Comparison of ENCODE assay signal across 10 cellular contexts in the genomic region with DNA sequence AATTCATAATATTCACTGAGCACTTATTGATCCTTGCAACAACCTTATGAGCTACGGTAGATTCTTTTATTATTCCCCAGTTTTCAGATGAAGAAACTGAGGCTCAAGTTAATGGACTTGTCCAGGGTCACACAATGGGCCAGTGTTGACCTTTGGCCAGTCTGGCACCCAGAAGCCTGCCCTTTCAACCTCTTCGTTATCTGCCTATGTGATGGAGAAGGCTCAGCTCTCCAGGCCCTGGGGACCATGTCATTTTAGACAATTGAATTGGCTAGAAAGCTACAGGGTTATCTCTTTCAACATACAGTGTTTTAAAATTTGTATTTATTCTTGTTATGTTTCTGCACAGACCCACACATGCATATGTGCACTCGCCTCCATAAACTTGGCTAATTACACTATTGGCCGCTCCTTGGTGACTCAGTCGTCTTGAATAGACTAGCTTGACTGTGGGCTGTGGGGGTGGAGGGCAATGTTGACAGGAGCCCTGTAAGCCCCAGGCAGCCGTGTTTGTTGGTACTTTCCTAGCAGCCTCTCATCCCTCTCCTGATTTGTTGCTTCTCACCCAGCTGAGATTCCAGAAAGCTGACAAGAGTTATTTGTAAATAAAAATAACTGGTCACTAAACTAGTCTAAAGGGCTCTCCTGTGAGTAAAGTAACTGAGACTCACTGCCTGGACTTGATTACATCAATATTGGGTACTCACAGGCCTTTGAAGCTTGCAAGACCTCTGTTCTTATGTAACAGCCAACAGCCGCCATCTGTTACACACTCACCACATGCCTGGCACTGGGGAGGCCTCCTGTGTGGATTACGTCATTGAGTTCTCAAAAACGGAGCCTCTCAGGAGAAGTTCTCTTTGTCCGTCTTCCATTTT. TPM values are rescaled to one million over a fixed set of nuclear protein-coding genes. Genes with fewer than 3 reads are reported as not detected.
DNase-seq lines count a peak whose midpoint lies in the region; ATAC-seq, FAIRE-seq and TF ChIP-seq lines count a peak whose summit lies in the region.
"Had no signal": no experiment of that assay in that cellular context is flagged by ENCODE, and none has a peak within 500 bp of the region (broad histone marks: within the 10 kb centered on the region; RNA-seq: fewer than 3 reads in every experiment).

No MANE protein-coding gene starts in this region.

- H3K27me3 ChIP-seq in ectodermal cell (ENCODE audit: control insufficient read depth, insufficient read depth, low read length, poor library complexity, severe bottlenecking) = no peaks in the 10 kb centered on the region
- H3K27me3 ChIP-seq in muscle layer of duodenum (ENCODE audit: low read depth, low read length) = no peaks in the 10 kb centered on the region

- H3K9me3 ChIP-seq in ectodermal cell (ENCODE audit: control insufficient read depth, low read length) (no peaks in the 10 kb centered on the region), muscle layer of duodenum (ENCODE audit: control insufficient read depth in 1 of 2, low read length in 2 of 2) (no peaks in the 10 kb centered on the region)

- no peaks in the 10 kb centered on the region for H3K36me3 ChIP-seq in ectodermal cell (ENCODE audit: control insufficient read depth, insufficient read depth, low read length)
- H3K36me3 ChIP-seq in muscle layer of duodenum (ENCODE audit: control insufficient read depth in 1 of 2, insufficient read depth in 2 of 2, low read length in 2 of 2) = no peaks in the 10 kb centered on the region

- DNase-seq in Ammon's horn (ENCODE audit: low spot score) (peak; percentile 72), NCI-H69 (lab: John Stamatoyannopoulos, UW) (peak; percentile 98), GM12891 (ENCODE audit: insufficient read length, low spot score) (no peak), NAMALWA (ENCODE audit: low spot score) (no peak)
- no peak for DNase-seq in activated CD4-positive, alpha-beta T cell treated with anti-CD3 and anti-CD28 coated beads for 48 hours

- H3K4me3 ChIP-seq in ectodermal cell (ENCODE audit: insufficient read depth, low read depth, low read length) (no peak overlapping the region), muscle layer of duodenum (ENCODE audit: low read depth in 1 of 2, low read length in 2 of 2) (no peak overlapping the region)
- H3K4me3 ChIP-seq: SK-N-MC had no signal

- H3K27ac ChIP-seq in ectodermal cell (ENCODE audit: insufficient read depth, low read depth, low read length, poor library complexity, severe bottlenecking) (peak overlapping the region; percentile 31), muscle layer of duodenum (ENCODE audit: low read length) (peak overlapping the region; percentile 62)
- H3K27ac ChIP-seq: SK-N-MC had no signal

- H3K4me1 ChIP-seq in ectodermal cell (ENCODE audit: control insufficient read depth, insufficient read depth, low read length) (peaks cover 17% of the 10 kb centered on the region), muscle layer of duodenum (ENCODE audit: control insufficient read depth in 1 of 2, insufficient read depth in 2 of 2, low read length in 2 of 2) (peaks cover 24 to 38% of the 10 kb centered on the region in 2 donors)

- no peak for FAIRE-seq in GM12891 (lab: Jason Lieb, UNC)

- no peak for ATAC-seq in HG03571 (IDR thresholded peaks at IDR 0.05; ENCODE audit: unreplicated experiment)
- ATAC-seq: left colon had no signal

- 78 to 82% methylated on average over 10 of the region's 10 CpGs for WGBS in ectodermal cell, 2 experiments

- no peak for TF ChIP-seq POLR2A in GM12891 (IDR thresholded peaks at IDR 0.05; ENCODE audit: low read depth, low read length)

TF ChIP-seq in GM12891, 5 proteins besides CTCF, POLR2A, EP300 and RAD21:
- no peak for TF ChIP-seq POLR2AphosphoS5 (IDR thresholded peaks at IDR 0.05; ENCODE audit: low read depth, low read length)
- no peak for TF ChIP-seq TAF1 (IDR thresholded peaks at IDR 0.05; ENCODE audit: low read depth, low read length)
- TF ChIP-seq PAX5 (IDR thresholded peaks at IDR 0.05; ENCODE audit: insufficient read depth, low read length, severe bottlenecking) = no peak
- no peak for TF ChIP-seq POU2F2 (IDR thresholded peaks at IDR 0.05; ENCODE audit: low read depth, low read length)

RNA-seq across cellular contexts. Expression of gene ANGPTL2, which starts 8.5 kb away (rescaled TPM):
- polyA plus RNA-seq in ectodermal cell (2013, experiment 1 of 4) = 32.5 TPM
- polyA plus RNA-seq in ectodermal cell (2013, experiment 2 of 4) = 36.7 TPM
- 26.6 TPM for polyA plus RNA-seq in ectodermal cell (2013, experiment 3 of 4)
- polyA plus RNA-seq in ectodermal cell (2013, experiment 4 of 4) = 30.0 TPM
- 0.24 TPM for polyA plus RNA-seq in GM12891 (2012; ENCODE audit: low read depth, missing spikeins)

Comparison
In these comparisons a context has a peak if more than half of its experiments do, and no peak if none do; other contexts are left out.
1. DNase-seq: peak in Ammon's horn (single experiment) and NCI-H69 (single experiment); none in GM12891 (single experiment), NAMALWA (single experiment) and activated CD4-positive, alpha-beta T cell treated with anti-CD3 and anti-CD28 coated beads for 48 hours (single experiment).